Comparison of ENCODE assay signal across 9 cellular contexts in genomic region chr9:101448680-101449070, GRCh38. TPM values are rescaled to one million over a fixed set of nuclear protein-coding genes. Genes with fewer than 3 reads are reported as not detected.
A peak's percentile ranks its signal among the peaks of the same experiment; 100 is the strongest.
DNase-seq lines count a peak whose midpoint lies in the region; ATAC-seq, FAIRE-seq and TF ChIP-seq lines count a peak whose summit lies in the region.
"Had no signal": no experiment of that assay in that cellular context is flagged by ENCODE, and none has a peak within 500 bp of the region (broad histone marks: within the 10 kb centered on the region; RNA-seq: fewer than 3 reads in every experiment).

No MANE protein-coding gene starts in this region.

- H3K9me3 ChIP-seq in breast epithelium = peaks cover 0 to 8% of the 10 kb centered on the region in 2 donors
- peaks cover 36% of the 10 kb centered on the region for H3K9me3 ChIP-seq in HepG2 (ENCODE audit: low read length)
- no peaks in the 10 kb centered on the region for H3K9me3 ChIP-seq in tibial nerve

- H3K27ac ChIP-seq in breast epithelium = no peak overlapping the region
- no peak overlapping the region for H3K27ac ChIP-seq in HepG2 (ENCODE audit: extremely low read length, insufficient read depth, low read length)
- H3K27ac ChIP-seq in tibial nerve = peak overlapping the region in 1 of 4 donors; percentile 73

- TF ChIP-seq EP300 in HepG2 (IDR thresholded peaks at IDR 0.05; ENCODE audit: low read depth in 2 of 2, low read length in 2 of 2) (no peak), HepG2 (CRISPR knock-in tag; IDR thresholded peaks at IDR 0.05; ENCODE audit: borderline replicate concordance) (no peak), tibial nerve (IDR thresholded peaks at IDR 0.05) (no peak)

- H3K27ac Mint-ChIP-seq in MCF 10A (ENCODE audit: low read depth, unreplicated experiment) = no peak overlapping the region
- no peak overlapping the region for H3K27ac Mint-ChIP-seq in activated B cell treated with CpG ODN at 0.5 μM for 24 hours

- H3K27me3 Mint-ChIP-seq in MCF 10A (ENCODE audit: insufficient read depth, unreplicated experiment) (peaks cover 17% of the 10 kb centered on the region), activated B cell treated with CpG ODN at 0.5 μM for 24 hours (peaks cover 44% of the 10 kb centered on the region)

- no peaks in the 10 kb centered on the region for H4K20me1 ChIP-seq in HepG2 (ENCODE audit: insufficient read depth, low read length)

- H3K4me1 Mint-ChIP-seq in MCF 10A (ENCODE audit: insufficient read depth, unreplicated experiment) (peaks cover 19% of the 10 kb centered on the region), activated B cell treated with CpG ODN at 0.5 μM for 24 hours (peaks cover 11% of the 10 kb centered on the region)

- H3K4me3 ChIP-seq in breast epithelium (peak overlapping the region in 1 of 3 donors; percentile 59), HepG2 (replicated peaks in 1 of 3; ENCODE audit: insufficient read depth in 1 of 3, low read depth in 2 of 3, low read length in 3 of 3) (no peak overlapping the region), tibial nerve (peak overlapping the region in 3 of 4 donors; percentile 30 to 57 (median 51))

- no TSS peak for BruUV-seq in MCF 10A (replicated peaks; lab: Mats Ljungman, UMichigan)
- no TSS peak for BruUV-seq in HepG2 (replicated peaks; lab: Mats Ljungman, UMichigan)

- no peaks in the 10 kb centered on the region for H3K9me3 Mint-ChIP-seq in MCF 10A (ENCODE audit: unreplicated experiment)
- H3K9me3 Mint-ChIP-seq in activated B cell treated with CpG ODN at 0.5 μM for 24 hours = peaks cover 17% of the 10 kb centered on the region

- no peak overlapping the region for H3K9ac ChIP-seq in HepG2 (ENCODE audit: insufficient read depth, low read depth, low read length)

- DNase-seq in MCF 10A (ENCODE audit: unreplicated experiment) (no peak), breast epithelium (ENCODE audit: low spot score in 2 of 2) (no peak), activated B cell treated with CpG ODN at 0.5 μM for 24 hours (no peak), HepG2 (ENCODE audit: low spot score) (no peak), tibial nerve (ENCODE audit: low spot score in 2 of 2) (no peak), NCI-H446 treated with DMSO at 0.1 percent for 48 hours (lab: John Stamatoyannopoulos, UW) (no peak), NCI-H510A (lab: John Stamatoyannopoulos, UW) (no peak)

- in situ Hi-C loops in HepG2 (cut with HindIII; ENCODE audit: extremely low pct_ligation_motif_present, low pct_unique_long_range_greater_than_20kb) = no loop called here

- no peak for ATAC-seq in activated B cell treated with CpG ODN at 0.5 μM for 24 hours (ENCODE audit: low read depth)
- no peak for ATAC-seq in HepG2
- no peak for ATAC-seq in HG03571 (IDR thresholded peaks at IDR 0.05; ENCODE audit: unreplicated experiment)

- 93% methylated on average over 4 of the region's 4 CpGs for WGBS in HepG2 (ENCODE audit: low lambda C conversion rate)
- WGBS in tibial nerve, 2 donors = 62 to 71% methylated on average over 4 of the region's 4 CpGs

- H3K27me3 ChIP-seq in breast epithelium (no peaks in the 10 kb centered on the region), HepG2 (ENCODE audit: control insufficient read depth in 1 of 2, insufficient read depth in 2 of 2, low read length in 2 of 2) (no peaks in the 10 kb centered on the region), tibial nerve (no peaks in the 10 kb centered on the region)

- H3K4me1 ChIP-seq in breast epithelium (no peaks in the 10 kb centered on the region), HepG2 (ENCODE audit: insufficient read depth, low read length) (peaks cover 42% of the 10 kb centered on the region), tibial nerve (peaks cover 0 to 8% (median 2%) of the 10 kb centered on the region in 4 donors)

- intact Hi-C loops in MCF 10A (cut with micrococcal nuclease) = loop anchor here (2.0 kb wide), 1 partner anchor 50 kb away; the partner anchor contains the start of genes MRPL50 and ZNF189
- intact Hi-C loops in breast epithelium (cut with DNase I; ENCODE audit: low total_unique reads) = loop anchor here (5.0 kb wide), 1 partner anchor 84 kb away; the partner anchor contains the start of gene RNF20
- intact Hi-C loops in activated B cell treated with CpG ODN at 0.5 μM for 24 hours (cut with micrococcal nuclease) = loop anchor here (1.0 kb wide), 2 partner anchors 50 to 82 kb away; partner anchors contain the start of genes MRPL50 and ZNF189
- intact Hi-C loops in HepG2 (cut with micrococcal nuclease; ENCODE audit: unreplicated experiment) = no loop called here

- no peak for TF ChIP-seq RAD21 in HepG2 (CRISPR knock-in tag; IDR thresholded peaks at IDR 0.05)

- no peak overlapping the region for H2AFZ ChIP-seq in HepG2 (ENCODE audit: low read length)

- CTCF ChIA-PET in MCF 10A (lab: Yijun Ruan, JAX) (interaction anchor here (0.6 to 3.4 kb wide), 25 partner anchors 9 to 847 kb away, joined by 3 to 26 read pairs (median 4); partner anchors contain the start of genes MRPL50 and RNF20), activated B cell treated with CpG ODN at 0.5 μM for 24 hours (lab: Charles Lee) (interaction anchor here (0.8 to 2.1 kb wide), 6 partner anchors 10 to 92 kb away, joined by 3 to 19 read pairs (median 5); no protein-coding TSS in a partner anchor), HepG2 (lab: Yijun Ruan, JAX; ENCODE audit: low intra/inter-chr PET ratio, low total read pairs) (no interaction called here)

- H3K4me3 Mint-ChIP-seq in MCF 10A (ENCODE audit: unreplicated experiment) (peak overlapping the region; percentile 83), activated B cell treated with CpG ODN at 0.5 μM for 24 hours (peak overlapping the region; percentile 78)

- no peak for TF ChIP-seq POLR2A in breast epithelium (IDR thresholded peaks at IDR 0.05)
- TF ChIP-seq POLR2A in HepG2 (IDR thresholded peaks at IDR 0.05; ENCODE audit: insufficient read depth in 1 of 2, low read depth in 2 of 2, low read length in 2 of 2) = no peak
- no peak for TF ChIP-seq POLR2A in tibial nerve (IDR thresholded peaks at IDR 0.05)

- H3K4me2 ChIP-seq in HepG2 (ENCODE audit: low read depth, low read length) = no peak overlapping the region

- no peaks in the 10 kb centered on the region for H3K79me2 ChIP-seq in HepG2 (ENCODE audit: insufficient read depth, low read length)

- H3K36me3 ChIP-seq in breast epithelium (no peaks in the 10 kb centered on the region), HepG2 (replicated peaks in 1 of 2; ENCODE audit: control insufficient read depth in 1 of 2, insufficient read depth in 2 of 2, low read length in 2 of 2) (no peaks in the 10 kb centered on the region), tibial nerve (no peaks in the 10 kb centered on the region)

- POLR2A ChIA-PET in MCF 10A (lab: Yijun Ruan, JAX) (interaction anchor here (0.9 to 1.3 kb wide), 2 partner anchors 10 to 109 kb away, joined by 3 read pairs; no protein-coding TSS in a partner anchor), activated B cell treated with CpG ODN at 0.5 μM for 24 hours (lab: Charles Lee) (interaction anchor here (0.6 to 1.0 kb wide), 3 partner anchors 49 to 85 kb away, joined by 3 to 5 read pairs (median 4); partner anchors contain the start of genes MRPL50, RNF20 and ZNF189), HepG2 (lab: Yijun Ruan, JAX) (no interaction called here)

- FAIRE-seq in HepG2 (lab: Jason Lieb, UNC) = no peak
- FAIRE-seq: GM12878 had no signal

- TF ChIP-seq CTCF in MCF 10A (IDR thresholded peaks at IDR 0.05; ENCODE audit: unreplicated experiment) = no peak
- no peak for TF ChIP-seq CTCF in breast epithelium (IDR thresholded peaks at IDR 0.05)
- peak; percentile 58 for TF ChIP-seq CTCF in activated B cell treated with CpG ODN at 0.5 μM for 24 hours (IDR thresholded peaks at IDR 0.05)
- no peak for TF ChIP-seq CTCF in HepG2 (CRISPR knock-in tag; IDR thresholded peaks at IDR 0.05)
- TF ChIP-seq CTCF in tibial nerve (IDR thresholded peaks at IDR 0.05) = no peak

- H3K36me3 Mint-ChIP-seq in MCF 10A (ENCODE audit: insufficient read depth, unreplicated experiment) = no peaks in the 10 kb centered on the region
- H3K36me3 Mint-ChIP-seq in activated B cell treated with CpG ODN at 0.5 μM for 24 hours (ENCODE audit: low read depth) = no peaks in the 10 kb centered on the region

RNA-seq across cellular contexts. Expression of gene ALDOB, which starts 13.1 kb away (rescaled TPM):
- total RNA-seq in MCF 10A (2022) = not detected in 2 replicates
- under 1 TPM in 1 of 3 donors, not detected in 2; 0.66 TPM for total RNA-seq in breast epithelium
- not detected in 2 replicates for total RNA-seq in activated B cell treated with CpG ODN at 0.5 μM for 24 hours
- total RNA-seq in HepG2 (2016; rRNA removed; fragmentation: Illumina TruSeq; extraction: Trizol) = 0.97 and 1.1 TPM in 2 replicates
- 0.26 and 0.91 TPM in 2 replicates for total RNA-seq in HepG2 (2016; cell fraction: cytosol; rRNA removed; fragmentation: Illumina TruSeq; extraction: Trizol; ENCODE audit: low read depth)
- total RNA-seq in HepG2 (2016; cell fraction: insoluble cytoplasmic fraction; rRNA removed; fragmentation: Illumina TruSeq; extraction: Trizol) = 0.48 and 0.97 TPM in 2 replicates
- total RNA-seq in HepG2 (2016; cell fraction: membrane; rRNA removed; fragmentation: Illumina TruSeq; extraction: Trizol) = 0.86 and 0.90 TPM in 2 replicates
- total RNA-seq in HepG2 (2016; cell fraction: nucleus; rRNA removed; fragmentation: Illumina TruSeq; extraction: Trizol) = 0.34 and 0.56 TPM in 2 replicates
- 0.29 and 0.84 TPM in 2 replicates for polyA plus RNA-seq in HepG2 (2011; rRNA removed)
- 0.74 and 0.91 TPM in 2 replicates for polyA plus RNA-seq in HepG2 (2011; cell fraction: cytosol; rRNA removed)
- 0.39 and 0.48 TPM in 2 replicates for polyA plus RNA-seq in HepG2 (2011; cell fraction: nucleus; rRNA removed)
- 2.4 TPM in 2 replicates for polyA plus RNA-seq in HepG2 (2012)
- 0.50 and 0.58 TPM in 2 replicates for polyA plus RNA-seq in HepG2 (2016; cell fraction: cytosol; fragmentation: Illumina TruSeq; extraction: Trizol; ENCODE audit: low read depth)
- 0.89 and 1.8 TPM in 2 replicates for polyA plus RNA-seq in HepG2 (2016; cell fraction: insoluble cytoplasmic fraction; fragmentation: Illumina TruSeq; extraction: Trizol; ENCODE audit: low read depth)
- polyA plus RNA-seq in HepG2 (2016; cell fraction: membrane; fragmentation: Illumina TruSeq; extraction: Trizol; ENCODE audit: low read depth) = 0.68 and 0.76 TPM in 2 replicates
- 0.57 and 0.68 TPM in 2 replicates for polyA plus RNA-seq in HepG2 (2016; cell fraction: nucleus; fragmentation: Illumina TruSeq; extraction: Trizol; ENCODE audit: insufficient read depth, low read depth)
- polyA minus RNA-seq in HepG2 (2011; rRNA and poly(A)+ RNA removed; ENCODE audit: low replicate concordance) = 0.78 TPM in 1 of 2 replicates, not detected in the other
- polyA minus RNA-seq in HepG2 (2011; cell fraction: cytosol; rRNA and poly(A)+ RNA removed) = 0.53 and 0.59 TPM in 2 replicates
- polyA minus RNA-seq in HepG2 (2011; cell fraction: nucleus; rRNA and poly(A)+ RNA removed) = 0.26 TPM in 1 of 2 replicates, not detected in the other
- total RNA-seq in tibial nerve = not detected

RNA-seq across cellular contexts. Expression of gene ZNF189, which starts 50.0 kb away (rescaled TPM):
- total RNA-seq in MCF 10A (2022) (17.4 and 20.4 TPM in 2 replicates), breast epithelium (10 to 100 TPM; 20.2 to 32.1 (median 23.9) TPM), activated B cell treated with CpG ODN at 0.5 μM for 24 hours (16.1 and 21.1 TPM in 2 replicates), HepG2 (2016; rRNA removed; fragmentation: Illumina TruSeq; extraction: Trizol) (50.0 and 65.4 TPM in 2 replicates), tibial nerve (10 to 100 TPM; 22.3 to 24.7 (median 24.2) TPM)
- 8.6 and 10.3 TPM in 2 replicates for total RNA-seq in HepG2 (2016; cell fraction: cytosol; rRNA removed; fragmentation: Illumina TruSeq; extraction: Trizol; ENCODE audit: low read depth)
- total RNA-seq in HepG2 (2016; cell fraction: insoluble cytoplasmic fraction; rRNA removed; fragmentation: Illumina TruSeq; extraction: Trizol) = 48.2 and 65.9 TPM in 2 replicates
- 33.1 and 39.4 TPM in 2 replicates for total RNA-seq in HepG2 (2016; cell fraction: membrane; rRNA removed; fragmentation: Illumina TruSeq; extraction: Trizol)
- total RNA-seq in HepG2 (2016; cell fraction: nucleus; rRNA removed; fragmentation: Illumina TruSeq; extraction: Trizol) = 46.2 and 50.3 TPM in 2 replicates
- 7.9 and 8.4 TPM in 2 replicates for polyA plus RNA-seq in HepG2 (2011; rRNA removed)
- 2.8 and 5.5 TPM in 2 replicates for polyA plus RNA-seq in HepG2 (2011; cell fraction: cytosol; rRNA removed)
- polyA plus RNA-seq in HepG2 (2011; cell fraction: nucleus; rRNA removed) = 11.7 and 16.1 TPM in 2 replicates
- 23.9 and 31.6 TPM in 2 replicates for polyA plus RNA-seq in HepG2 (2012)
- polyA plus RNA-seq in HepG2 (2016; cell fraction: cytosol; fragmentation: Illumina TruSeq; extraction: Trizol; ENCODE audit: low read depth) = 3.4 and 3.7 TPM in 2 replicates
- 40.8 and 42.4 TPM in 2 replicates for polyA plus RNA-seq in HepG2 (2016; cell fraction: insoluble cytoplasmic fraction; fragmentation: Illumina TruSeq; extraction: Trizol; ENCODE audit: low read depth)
- 12.9 and 13.9 TPM in 2 replicates for polyA plus RNA-seq in HepG2 (2016; cell fraction: membrane; fragmentation: Illumina TruSeq; extraction: Trizol; ENCODE audit: low read depth)
- polyA plus RNA-seq in HepG2 (2016; cell fraction: nucleus; fragmentation: Illumina TruSeq; extraction: Trizol; ENCODE audit: insufficient read depth, low read depth) = 52.8 and 60.4 TPM in 2 replicates
- polyA minus RNA-seq in HepG2 (2011; rRNA and poly(A)+ RNA removed; ENCODE audit: low replicate concordance) = 2.2 and 6.6 TPM in 2 replicates
- 10.9 and 12.4 TPM in 2 replicates for polyA minus RNA-seq in HepG2 (2011; cell fraction: cytosol; rRNA and poly(A)+ RNA removed)
- 77.9 and 116 TPM in 2 replicates for polyA minus RNA-seq in HepG2 (2011; cell fraction: nucleus; rRNA and poly(A)+ RNA removed)

RNA-seq across cellular contexts. Expression of gene MRPL50, which starts 50.3 kb away (rescaled TPM):
- 15.4 and 16.9 TPM in 2 replicates for total RNA-seq in MCF 10A (2022)
- 10 to 100 TPM in 2 of 3 donors, 1 to 10 TPM in 1; 9.4 to 21.2 (median 14.7) TPM for total RNA-seq in breast epithelium
- total RNA-seq in activated B cell treated with CpG ODN at 0.5 μM for 24 hours = 14.0 and 16.1 TPM in 2 replicates
- total RNA-seq in HepG2 (2016; rRNA removed; fragmentation: Illumina TruSeq; extraction: Trizol) = 70.0 and 107 TPM in 2 replicates
- total RNA-seq in HepG2 (2016; cell fraction: cytosol; rRNA removed; fragmentation: Illumina TruSeq; extraction: Trizol; ENCODE audit: low read depth) = 21.0 and 24.1 TPM in 2 replicates
- 68.9 and 116 TPM in 2 replicates for total RNA-seq in HepG2 (2016; cell fraction: insoluble cytoplasmic fraction; rRNA removed; fragmentation: Illumina TruSeq; extraction: Trizol)
- total RNA-seq in HepG2 (2016; cell fraction: membrane; rRNA removed; fragmentation: Illumina TruSeq; extraction: Trizol) = 28.1 and 35.5 TPM in 2 replicates
- total RNA-seq in HepG2 (2016; cell fraction: nucleus; rRNA removed; fragmentation: Illumina TruSeq; extraction: Trizol) = 39.6 and 40.3 TPM in 2 replicates
- 30.0 and 37.1 TPM in 2 replicates for polyA plus RNA-seq in HepG2 (2011; rRNA removed)
- polyA plus RNA-seq in HepG2 (2011; cell fraction: cytosol; rRNA removed) = 12.7 and 22.1 TPM in 2 replicates
- polyA plus RNA-seq in HepG2 (2011; cell fraction: nucleus; rRNA removed) = 6.3 and 8.8 TPM in 2 replicates
- polyA plus RNA-seq in HepG2 (2012) = 35.5 and 51.6 TPM in 2 replicates
- 9.9 and 11.7 TPM in 2 replicates for polyA plus RNA-seq in HepG2 (2016; cell fraction: cytosol; fragmentation: Illumina TruSeq; extraction: Trizol; ENCODE audit: low read depth)
- polyA plus RNA-seq in HepG2 (2016; cell fraction: insoluble cytoplasmic fraction; fragmentation: Illumina TruSeq; extraction: Trizol; ENCODE audit: low read depth) = 93.2 and 105 TPM in 2 replicates
- polyA plus RNA-seq in HepG2 (2016; cell fraction: membrane; fragmentation: Illumina TruSeq; extraction: Trizol; ENCODE audit: low read depth) = 17.3 and 19.1 TPM in 2 replicates
- 41.9 and 44.2 TPM in 2 replicates for polyA plus RNA-seq in HepG2 (2016; cell fraction: nucleus; fragmentation: Illumina TruSeq; extraction: Trizol; ENCODE audit: insufficient read depth, low read depth)
- 2.7 and 4.1 TPM in 2 replicates for polyA minus RNA-seq in HepG2 (2011; rRNA and poly(A)+ RNA removed; ENCODE audit: low replicate concordance)
- 6.6 and 7.6 TPM in 2 replicates for polyA minus RNA-seq in HepG2 (2011; cell fraction: cytosol; rRNA and poly(A)+ RNA removed)
- polyA minus RNA-seq in HepG2 (2011; cell fraction: nucleus; rRNA and poly(A)+ RNA removed) = 36.7 and 38.1 TPM in 2 replicates
- total RNA-seq in tibial nerve = 10 to 100 TPM in 1 of 4 donors, 1 to 10 TPM in 3; 6.3 to 10.9 (median 8.5) TPM

Comparison
In these comparisons a context has a peak if more than half of its experiments do, and no peak if none do; other contexts are left out.
1. H3K4me3 ChIP-seq: peak in tibial nerve (3 of 4); none in HepG2 (0 of 3).